ENCODE assay signal across 28 cellular contexts in the genomic region with DNA sequence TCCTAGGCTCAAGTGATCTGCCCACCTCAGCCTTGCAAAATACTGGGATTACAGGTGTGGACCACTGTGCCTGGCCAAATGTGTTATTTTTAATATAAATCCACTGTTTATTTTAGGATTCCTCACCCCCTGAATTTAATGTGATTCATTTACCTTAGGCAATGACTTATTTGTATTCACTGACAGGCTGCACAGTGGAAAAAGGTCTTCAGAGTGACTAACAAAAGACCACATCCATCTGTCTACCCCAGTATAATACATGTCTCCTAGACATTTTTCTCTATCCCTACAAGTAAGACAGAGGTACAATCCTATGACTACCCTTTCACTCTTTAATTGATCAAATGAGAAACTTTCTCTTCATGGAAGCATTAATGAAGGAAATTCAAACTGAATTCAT.
"Had no signal": no experiment of that assay in that cellular context is flagged by ENCODE, and none has a peak within 500 bp of the region (broad histone marks: within the 10 kb centered on the region; RNA-seq: fewer than 3 reads in every experiment).

No MANE protein-coding gene starts in this region.

- H3K27ac Mint-ChIP-seq: activated CD8-positive, alpha-beta T cell treated with anti-CD3 and anti-CD28 coated beads, Interleukin-2, amount 10 ng/mL, durations not matched to agents 7 days and 5 days; activated naive CD4-positive, alpha-beta T cell treated with anti-CD3 and anti-CD28 coated beads, Interleukin-2, amount 50 U/mL, for 24 hours; T-helper 1 cell treated with Interleukin-12 subunit alpha and Interleukin-12 subunit beta and Interleukin-4 antibody, amounts not matched to agents 30 μg/mL and 1 μg/mL, for 36 hours; WTC11 had no signal

- H3K4me3 ChIP-seq: body of pancreas, K562, SJCRH30 had no signal

- H3K9me3 Mint-ChIP-seq: activated naive CD4-positive, alpha-beta T cell treated with anti-CD3 and anti-CD28 coated beads, Interleukin-2, amount 50 U/mL, for 24 hours; T-helper 1 cell treated with Interleukin-12 subunit alpha and Interleukin-12 subunit beta and Interleukin-4 antibody, amounts not matched to agents 30 μg/mL and 1 μg/mL, for 36 hours; WTC11 had no signal

- H3K36me3 Mint-ChIP-seq: activated naive CD4-positive, alpha-beta T cell treated with anti-CD3 and anti-CD28 coated beads, Interleukin-2, amount 50 U/mL, for 24 hours; WTC11 had no signal

- H3K27me3 ChIP-seq: body of pancreas, SJCRH30 had no signal

- H3K4me3 Mint-ChIP-seq: activated CD8-positive, alpha-beta T cell treated with anti-CD3 and anti-CD28 coated beads, Interleukin-2, amount 10 ng/mL, durations not matched to agents 7 days and 5 days; activated naive CD4-positive, alpha-beta T cell treated with anti-CD3 and anti-CD28 coated beads, Interleukin-2, amount 50 U/mL, for 24 hours; T-helper 1 cell treated with Interleukin-12 subunit alpha and Interleukin-12 subunit beta and Interleukin-4 antibody, amounts not matched to agents 30 μg/mL and 1 μg/mL, for 36 hours; WTC11 had no signal

- H3K27me3 Mint-ChIP-seq: activated naive CD4-positive, alpha-beta T cell treated with anti-CD3 and anti-CD28 coated beads, Interleukin-2, amount 50 U/mL, for 24 hours had no signal

- H3K36me3 ChIP-seq: SJCRH30 had no signal

- H3K4me1 ChIP-seq: SJCRH30 had no signal

- H3K4me1 Mint-ChIP-seq: activated naive CD4-positive, alpha-beta T cell treated with anti-CD3 and anti-CD28 coated beads, Interleukin-2, amount 50 U/mL, for 24 hours had no signal

- DNase-seq: activated CD4-positive, alpha-beta T cell treated with anti-CD3 and anti-CD28 coated beads for 48 hours; activated CD4-positive, alpha-beta T cell treated with anti-CD3 and anti-CD28 coated beads, Interleukin-2, amount 50 U/mL, for 4 hours; activated CD4-positive, CD25-positive, alpha-beta regulatory T cell treated with anti-CD3 and anti-CD28 coated beads, Interleukin-2, amount 50 U/mL, for 72 hours; activated CD8-positive, alpha-beta memory T cell treated with anti-CD3 and anti-CD28 coated beads, Interleukin-2, amount 50 U/mL, for 48 hours; activated CD8-positive, alpha-beta T cell treated with anti-CD3 and anti-CD28 coated beads, Interleukin-2, amount 10 ng/mL, durations not matched to agents 7 days and 5 days; activated effector memory CD4-positive, alpha-beta T cell treated with Interleukin-2 at 50 U/mL for 16 hours; activated naive CD4-positive, alpha-beta T cell; activated T-cell treated with anti-CD3 and anti-CD28 coated beads, Interleukin-2, amount 50 U/mL, for 1 hour; aorta; body of pancreas; Kasumi-1; NCI-H1092; NCI-H1417; NCI-H2029; NCI-H345; NCI-H510A; NCI-H526 treated with DMSO at 0.1 percent for 48 hours; NCI-H82; Right ventricle myocardium superior; SJCRH30; SW 1271 had no signal

- ATAC-seq: activated CD8-positive, alpha-beta T cell treated with anti-CD3 and anti-CD28 coated beads, Interleukin-2, amount 10 ng/mL, durations not matched to agents 7 days and 5 days; body of pancreas; K562; Panc1; SK-N-SH treated with all-trans-retinoic acid at 6 μM for 48 hours; WTC11 had no signal

- FAIRE-seq: K562 had no signal

- H3K27ac ChIP-seq: body of pancreas, RWPE1, SJCRH30 had no signal

- H3K9me3 ChIP-seq: body of pancreas, SJCRH30 had no signal
